ENCODE assay signal across 12 cellular contexts in the genomic region with DNA sequence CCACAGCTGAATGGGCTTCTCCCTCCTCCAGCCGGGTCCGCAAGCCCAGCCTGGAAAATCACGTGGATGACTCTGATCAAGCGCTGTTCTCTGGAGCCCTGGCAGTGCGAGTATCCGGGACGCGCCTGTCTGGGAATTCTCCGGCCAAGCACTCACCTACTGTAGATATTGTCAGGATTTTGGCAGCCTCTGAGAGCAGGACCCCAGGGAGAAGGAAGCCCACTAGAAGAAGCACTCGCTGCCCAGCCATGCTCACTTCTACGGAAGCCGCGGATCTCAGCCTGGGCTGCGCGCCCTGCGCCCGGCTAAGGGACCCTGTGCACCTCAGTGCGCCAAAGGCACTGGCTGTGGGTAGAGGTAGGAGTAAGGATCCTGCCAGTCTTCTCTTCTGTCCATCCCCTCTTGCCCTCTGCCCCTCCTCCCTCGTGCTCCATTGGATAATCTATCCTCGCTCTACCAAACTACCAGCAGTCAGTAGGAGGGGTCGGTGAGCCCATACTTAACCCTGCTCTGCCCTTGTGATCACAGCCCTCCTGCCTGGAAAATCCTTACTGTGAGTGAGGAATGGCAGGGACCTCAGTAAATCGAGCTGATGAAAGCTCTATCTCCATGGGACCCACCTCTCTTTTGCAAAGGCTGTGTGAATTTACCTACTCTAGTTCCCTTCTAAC. TPM values are rescaled to one million over a fixed set of nuclear protein-coding genes. Genes with fewer than 3 reads are reported as not detected.
DNase-seq lines count a peak whose midpoint lies in the region; ATAC-seq and TF ChIP-seq lines count a peak whose summit lies in the region.
"Had no signal": no experiment of that assay in that cellular context is flagged by ENCODE, and none has a peak within 500 bp of the region (broad histone marks: within the 10 kb centered on the region; RNA-seq: fewer than 3 reads in every experiment).

A gene with protein sequence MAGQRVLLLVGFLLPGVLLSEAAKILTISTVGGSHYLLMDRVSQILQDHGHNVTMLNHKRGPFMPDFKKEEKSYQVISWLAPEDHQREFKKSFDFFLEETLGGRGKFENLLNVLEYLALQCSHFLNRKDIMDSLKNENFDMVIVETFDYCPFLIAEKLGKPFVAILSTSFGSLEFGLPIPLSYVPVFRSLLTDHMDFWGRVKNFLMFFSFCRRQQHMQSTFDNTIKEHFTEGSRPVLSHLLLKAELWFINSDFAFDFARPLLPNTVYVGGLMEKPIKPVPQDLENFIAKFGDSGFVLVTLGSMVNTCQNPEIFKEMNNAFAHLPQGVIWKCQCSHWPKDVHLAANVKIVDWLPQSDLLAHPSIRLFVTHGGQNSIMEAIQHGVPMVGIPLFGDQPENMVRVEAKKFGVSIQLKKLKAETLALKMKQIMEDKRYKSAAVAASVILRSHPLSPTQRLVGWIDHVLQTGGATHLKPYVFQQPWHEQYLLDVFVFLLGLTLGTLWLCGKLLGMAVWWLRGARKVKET (minus strand): TSS at position 343 of the 671 bp plus-strand sequence. CDS start 93 bp downstream, at position 250.

- H3K36me3 Mint-ChIP-seq in type B pancreatic cell, result no peaks in the 10 kb centered on the region
- H3K36me3 Mint-ChIP-seq: naive B cell had no signal

- H3K9me3 Mint-ChIP-seq in type B pancreatic cell, result no peaks in the 10 kb centered on the region
- H3K9me3 Mint-ChIP-seq: activated T-cell treated with anti-CD3 and anti-CD28 coated beads, Interleukin-2, amount 50 U/mL, for 24 hours had no signal

- H3K9ac ChIP-seq in adipocyte (ENCODE audit: low read length), result no peak within 1 kb of the TSS

- peaks cover 8% of the 10 kb centered on the region for H3K4me1 Mint-ChIP-seq in type B pancreatic cell (ENCODE audit: unreplicated experiment)

- no peak for TF ChIP-seq CTCF in cardiac muscle cell (IDR thresholded peaks at IDR 0.05; ENCODE audit: low read depth, low read length)
- TF ChIP-seq CTCF in lower lobe of right lung (IDR thresholded peaks at IDR 0.05), result no peak
- TF ChIP-seq CTCF in type B pancreatic cell (conservative IDR thresholded peaks at IDR 0.05), result no peak

- H3K27me3 ChIP-seq in cardiac muscle cell, result no peaks in the 10 kb centered on the region
- peaks cover 58% of the 10 kb centered on the region for H3K27me3 ChIP-seq in adipocyte (replicated peaks; ENCODE audit: control insufficient read depth, insufficient read depth, low read length)
- peaks cover 18% of the 10 kb centered on the region for H3K27me3 ChIP-seq in lower lobe of right lung (ENCODE audit: low read depth)

- intact Hi-C loops in left ventricle myocardium superior (cut with micrococcal nuclease), result no loop called here
- intact Hi-C loops in lower lobe of right lung (cut with DNase I), result no loop called here

- H3K9me3 ChIP-seq in cardiac muscle cell (ENCODE audit: low read depth), result no peaks in the 10 kb centered on the region
- no peaks in the 10 kb centered on the region for H3K9me3 ChIP-seq in adipocyte (ENCODE audit: control insufficient read depth, low read length)
- no peaks in the 10 kb centered on the region for H3K9me3 ChIP-seq in lower lobe of right lung

- peak in 1 of 2 donors; percentile 80 for DNase-seq in cardiac muscle cell (ENCODE audit: low read depth in 1 of 2, low spot score in 1 of 2)
- DNase-seq in left ventricle myocardium superior, result no peak
- no peak for DNase-seq in adipocyte (ENCODE audit: low read depth)
- no peak for DNase-seq in lower lobe of right lung
- DNase-seq in type B pancreatic cell (ENCODE audit: extremely low spot score, unreplicated experiment), result no peak
- no peak for DNase-seq in DMS114 treated with DMSO at 0.1 percent for 48 hours (lab: John Stamatoyannopoulos, UW; ENCODE audit: unreplicated experiment)
- no peak for DNase-seq in 8988T
- DNase-seq in NCI-H2029 treated with DMSO at 0.1 percent for 48 hours (lab: John Stamatoyannopoulos, UW), result no peak
- DNase-seq: activated T-cell treated with anti-CD3 and anti-CD28 coated beads, Interleukin-2, amount 50 U/mL, for 24 hours; naive B cell; NCI-H69; T1000 had no signal

- ATAC-seq in left ventricle myocardium superior, result no peak
- ATAC-seq in lower lobe of right lung, result peak; percentile 26 to 35

- peaks cover 59% of the 10 kb centered on the region for H3K27me3 Mint-ChIP-seq in type B pancreatic cell

- peak within 1 kb of the TSS; percentile 84 for H3K4me3 Mint-ChIP-seq in type B pancreatic cell
- H3K4me3 Mint-ChIP-seq: activated T-cell treated with anti-CD3 and anti-CD28 coated beads, Interleukin-2, amount 50 U/mL, for 24 hours had no signal

- H3K27ac ChIP-seq in cardiac muscle cell, result peak within 1 kb of the TSS; percentile 32
- no peak within 1 kb of the TSS for H3K27ac ChIP-seq in lower lobe of right lung

- no peak within 1 kb of the TSS for H3K27ac Mint-ChIP-seq in type B pancreatic cell
- H3K27ac Mint-ChIP-seq: activated T-cell treated with anti-CD3 and anti-CD28 coated beads, Interleukin-2, amount 50 U/mL, for 24 hours; naive B cell had no signal

- H3K4me3 ChIP-seq in cardiac muscle cell (peak within 1 kb of the TSS; percentile 52), adipocyte (ENCODE audit: low read length) (peak within 1 kb of the TSS; percentile 12), lower lobe of right lung (no peak within 1 kb of the TSS)

- peaks cover 8% of the 10 kb centered on the region for H3K4me1 ChIP-seq in cardiac muscle cell (ENCODE audit: low read depth)
- H3K4me1 ChIP-seq in adipocyte (ENCODE audit: control insufficient read depth, insufficient read depth, low read length), result peaks cover 3% of the 10 kb centered on the region
- H3K4me1 ChIP-seq in lower lobe of right lung, result no peaks in the 10 kb centered on the region

- H3K36me3 ChIP-seq in cardiac muscle cell (no peaks in the 10 kb centered on the region), adipocyte (ENCODE audit: control insufficient read depth, insufficient read depth, low read length, severe bottlenecking) (no peaks in the 10 kb centered on the region), lower lobe of right lung (no peaks in the 10 kb centered on the region)

RNA-seq across cellular contexts. Expression of the gene that starts here (rescaled TPM):
- total RNA-seq in cardiac muscle cell (2.8 and 4.4 TPM in 2 replicates), left ventricle myocardium superior (not detected), lower lobe of right lung (not detected), type B pancreatic cell (ENCODE audit: low replicate concordance) (0.86 and 2.3 TPM in 2 replicates)
- polyA plus RNA-seq in cardiac muscle cell, result 2.6 and 11.6 TPM in 2 replicates

Comparison
In these comparisons a context has a peak if more than half of its experiments do, and no peak if none do; other contexts are left out.
1. Peak in ATAC-seq in lower lobe of right lung; RNA of the gene not detected or under 1 TPM.